26 cellular contexts compared by ENCODE assay signal in genomic region chr9:125965421-125965820, GRCh38.
"Had no signal": no experiment of that assay in that cellular context is flagged by ENCODE, and none has a peak within 500 bp of the region (broad histone marks: within the 10 kb centered on the region; RNA-seq: fewer than 3 reads in every experiment).

No MANE protein-coding gene starts in this region.

- H3K9me3 Mint-ChIP-seq: activated CD4-positive, alpha-beta memory T cell treated with anti-CD3 and anti-CD28 coated beads, Interleukin-2, amount 10 ng/mL, durations not matched to agents 7 days and 5 days; activated CD4-positive, alpha-beta T cell treated with anti-CD3 and anti-CD28 coated beads, Interleukin-2, amount 10 ng/mL, durations not matched to agents 24 days and 14 days; activated T-cell treated with anti-CD3 and anti-CD28 coated beads, Interleukin-2, amount 50 U/mL, for 72 hours; central memory CD8-positive, alpha-beta T cell; natural killer cell treated with Interleukin-12 subunit alpha and Interleukin-12 subunit beta and Interleukin-15 and Interleukin-18, amount 100 ng/mL, for 72 hours; stimulated activated effector memory CD8-positive, alpha-beta T cell treated with anti-CD3 and anti-CD28 coated beads, Interleukin-12 subunit alpha, Interleukin-12 subunit beta, amount 100 ng/mL, for 72 hours; stimulated activated naive CD8-positive, alpha-beta T cell treated with anti-CD3 and anti-CD28 coated beads, Interleukin-15, amount 100 ng/mL, for 72 hours had no signal

- H3K27ac ChIP-seq: suprapubic skin, tibial nerve, uterus had no signal

- H3K9me3 ChIP-seq: suprapubic skin, tibial nerve, uterus had no signal

- H3K4me3 ChIP-seq: suprapubic skin, tibial nerve, uterus had no signal

- H3K27ac Mint-ChIP-seq: activated CD4-positive, alpha-beta memory T cell treated with anti-CD3 and anti-CD28 coated beads, Interleukin-2, amount 10 ng/mL, durations not matched to agents 7 days and 5 days; activated CD4-positive, alpha-beta T cell treated with anti-CD3 and anti-CD28 coated beads, Interleukin-2, amount 10 ng/mL, durations not matched to agents 24 days and 14 days; activated T-cell treated with anti-CD3 and anti-CD28 coated beads, Interleukin-2, amount 50 U/mL, for 72 hours; natural killer cell treated with Interleukin-12 subunit alpha and Interleukin-12 subunit beta and Interleukin-15 and Interleukin-18, amount 100 ng/mL, for 72 hours; stimulated activated effector memory CD8-positive, alpha-beta T cell treated with anti-CD3 and anti-CD28 coated beads, Interleukin-12 subunit alpha, Interleukin-12 subunit beta, amount 100 ng/mL, for 72 hours; stimulated activated naive CD8-positive, alpha-beta T cell treated with anti-CD3 and anti-CD28 coated beads, Interleukin-15, amount 100 ng/mL, for 72 hours had no signal

- H3K4me1 Mint-ChIP-seq: activated CD4-positive, alpha-beta T cell treated with anti-CD3 and anti-CD28 coated beads, Interleukin-2, amount 10 ng/mL, durations not matched to agents 24 days and 14 days; central memory CD8-positive, alpha-beta T cell; stimulated activated naive CD8-positive, alpha-beta T cell treated with anti-CD3 and anti-CD28 coated beads, Interleukin-15, amount 100 ng/mL, for 72 hours had no signal

- H3K27me3 Mint-ChIP-seq: activated CD4-positive, alpha-beta memory T cell treated with anti-CD3 and anti-CD28 coated beads, Interleukin-2, amount 10 ng/mL, durations not matched to agents 7 days and 5 days; activated CD4-positive, alpha-beta T cell treated with anti-CD3 and anti-CD28 coated beads, Interleukin-2, amount 10 ng/mL, durations not matched to agents 24 days and 14 days; central memory CD8-positive, alpha-beta T cell; natural killer cell treated with Interleukin-12 subunit alpha and Interleukin-12 subunit beta and Interleukin-15 and Interleukin-18, amount 100 ng/mL, for 72 hours; stimulated activated naive CD8-positive, alpha-beta T cell treated with anti-CD3 and anti-CD28 coated beads, Interleukin-15, amount 100 ng/mL, for 72 hours had no signal

- H3K27me3 ChIP-seq: suprapubic skin, tibial nerve, uterus had no signal

- H3K4me3 Mint-ChIP-seq: activated CD4-positive, alpha-beta memory T cell treated with anti-CD3 and anti-CD28 coated beads, Interleukin-2, amount 10 ng/mL, durations not matched to agents 7 days and 5 days; activated CD4-positive, alpha-beta T cell treated with anti-CD3 and anti-CD28 coated beads, Interleukin-2, amount 10 ng/mL, durations not matched to agents 24 days and 14 days; activated T-cell treated with anti-CD3 and anti-CD28 coated beads, Interleukin-2, amount 50 U/mL, for 72 hours; central memory CD8-positive, alpha-beta T cell; natural killer cell treated with Interleukin-12 subunit alpha and Interleukin-12 subunit beta and Interleukin-15 and Interleukin-18, amount 100 ng/mL, for 72 hours; stimulated activated effector memory CD8-positive, alpha-beta T cell treated with anti-CD3 and anti-CD28 coated beads, Interleukin-12 subunit alpha, Interleukin-12 subunit beta, amount 100 ng/mL, for 72 hours; stimulated activated naive CD8-positive, alpha-beta T cell treated with anti-CD3 and anti-CD28 coated beads, Interleukin-15, amount 100 ng/mL, for 72 hours had no signal

- H3K4me1 ChIP-seq: suprapubic skin, uterus had no signal

- H3K36me3 ChIP-seq: uterus had no signal

- ATAC-seq: activated CD4-positive, CD25-positive, alpha-beta regulatory T cell treated with anti-CD3 and anti-CD28 coated beads, Interleukin-2, amount 50 U/mL, for 24 hours; activated T-cell treated with anti-CD3 and anti-CD28 coated beads, Interleukin-2, amount 50 U/mL, for 72 hours; left ventricle myocardium superior; sciatic nerve; stimulated activated effector memory CD8-positive, alpha-beta T cell treated with anti-CD3 and anti-CD28 coated beads, Interleukin-12 subunit alpha, Interleukin-12 subunit beta, amount 100 ng/mL, for 72 hours; stimulated activated naive CD8-positive, alpha-beta T cell treated with anti-CD3 and anti-CD28 coated beads, Interleukin-15, amount 100 ng/mL, for 72 hours had no signal

- DNase-seq: activated CD4-positive, alpha-beta memory T cell treated with anti-CD3 and anti-CD28 coated beads, Interleukin-2, amount 10 ng/mL, durations not matched to agents 7 days and 5 days; activated CD4-positive, alpha-beta T cell treated with anti-CD3 and anti-CD28 coated beads, Interleukin-2, amount 10 ng/mL, durations not matched to agents 24 days and 14 days; activated effector memory CD4-positive, alpha-beta T cell treated with anti-CD3 and anti-CD28 coated beads, Interleukin-2, amount 50 U/mL, for 16 hours; activated naive CD4-positive, alpha-beta T cell treated with anti-CD3 and anti-CD28 coated beads, Interleukin-2, amount 50 U/mL, for 16 hours; activated T-cell treated with anti-CD3 and anti-CD28 coated beads, Interleukin-2, amount 50 U/mL, for 72 hours; aorta; effector memory CD4-positive, alpha-beta T cell; glutamatergic neuron; hippocampal formation; kidney glomerular epithelial cell; left ventricle myocardium superior; mammary epithelial cell; nucleus accumbens; posterior cingulate gyrus; small intestine; stimulated activated CD4-positive, alpha-beta T cell treated with anti-CD3 and anti-CD28 coated beads, Interleukin-2, amount 100 ng/mL, for 24 hours; stimulated activated naive CD8-positive, alpha-beta T cell treated with anti-CD3 and anti-CD28 coated beads, Interleukin-15, amount 100 ng/mL, for 72 hours; T-helper 1 cell; uterus had no signal
